ENCODE assay signal across 1 cellular context in the genomic region with DNA sequence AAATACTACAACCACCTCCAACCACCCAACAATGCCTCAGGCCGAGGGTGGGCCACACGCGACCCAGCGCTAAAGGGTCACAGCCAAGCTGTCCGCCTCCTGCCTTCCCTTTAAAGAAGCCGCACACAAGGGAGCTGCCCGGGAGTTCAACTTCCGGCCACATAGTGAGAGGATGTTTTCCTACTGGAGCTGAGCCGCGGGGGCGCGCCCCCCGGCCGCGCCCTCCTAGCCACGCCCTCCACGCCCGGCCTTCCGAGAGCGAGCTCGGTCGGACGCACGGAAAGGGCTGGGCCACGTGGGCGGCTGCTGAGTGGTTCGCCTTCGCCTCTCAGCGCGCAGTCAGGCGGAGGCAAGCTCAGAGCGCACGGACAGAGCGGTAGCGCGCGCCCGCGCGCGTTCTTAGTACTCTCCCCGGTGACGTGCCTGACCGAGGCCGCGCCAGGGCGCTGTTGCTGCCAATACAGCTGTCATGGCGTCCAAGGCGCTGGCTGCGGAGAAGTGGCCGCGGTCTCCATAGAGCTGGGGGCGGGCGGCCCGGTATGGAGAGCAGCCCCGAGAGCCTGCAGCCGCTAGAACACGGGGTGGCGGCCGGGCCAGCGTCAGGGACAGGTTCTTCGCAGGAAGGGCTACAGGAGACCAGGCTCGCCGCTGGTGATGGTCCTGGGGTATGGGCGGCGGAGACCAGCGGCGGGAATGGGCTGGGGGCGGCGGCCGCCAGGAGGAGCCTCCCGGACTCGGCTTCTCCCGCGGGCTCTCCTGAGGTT.
TF ChIP-seq lines count a peak whose summit lies in the region.

A gene with protein sequence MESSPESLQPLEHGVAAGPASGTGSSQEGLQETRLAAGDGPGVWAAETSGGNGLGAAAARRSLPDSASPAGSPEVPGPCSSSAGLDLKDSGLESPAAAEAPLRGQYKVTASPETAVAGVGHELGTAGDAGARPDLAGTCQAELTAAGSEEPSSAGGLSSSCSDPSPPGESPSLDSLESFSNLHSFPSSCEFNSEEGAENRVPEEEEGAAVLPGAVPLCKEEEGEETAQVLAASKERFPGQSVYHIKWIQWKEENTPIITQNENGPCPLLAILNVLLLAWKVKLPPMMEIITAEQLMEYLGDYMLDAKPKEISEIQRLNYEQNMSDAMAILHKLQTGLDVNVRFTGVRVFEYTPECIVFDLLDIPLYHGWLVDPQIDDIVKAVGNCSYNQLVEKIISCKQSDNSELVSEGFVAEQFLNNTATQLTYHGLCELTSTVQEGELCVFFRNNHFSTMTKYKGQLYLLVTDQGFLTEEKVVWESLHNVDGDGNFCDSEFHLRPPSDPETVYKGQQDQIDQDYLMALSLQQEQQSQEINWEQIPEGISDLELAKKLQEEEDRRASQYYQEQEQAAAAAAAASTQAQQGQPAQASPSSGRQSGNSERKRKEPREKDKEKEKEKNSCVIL (plus strand): TSS at position 446 of the 764 bp plus-strand sequence. CDS start 94 bp downstream, at position 540.

TF ChIP-seq in HepG2, 621 proteins besides CTCF, POLR2A, EP300 and RAD21 (continued from another document and continues in another):
- TF ChIP-seq, protein P1, sequence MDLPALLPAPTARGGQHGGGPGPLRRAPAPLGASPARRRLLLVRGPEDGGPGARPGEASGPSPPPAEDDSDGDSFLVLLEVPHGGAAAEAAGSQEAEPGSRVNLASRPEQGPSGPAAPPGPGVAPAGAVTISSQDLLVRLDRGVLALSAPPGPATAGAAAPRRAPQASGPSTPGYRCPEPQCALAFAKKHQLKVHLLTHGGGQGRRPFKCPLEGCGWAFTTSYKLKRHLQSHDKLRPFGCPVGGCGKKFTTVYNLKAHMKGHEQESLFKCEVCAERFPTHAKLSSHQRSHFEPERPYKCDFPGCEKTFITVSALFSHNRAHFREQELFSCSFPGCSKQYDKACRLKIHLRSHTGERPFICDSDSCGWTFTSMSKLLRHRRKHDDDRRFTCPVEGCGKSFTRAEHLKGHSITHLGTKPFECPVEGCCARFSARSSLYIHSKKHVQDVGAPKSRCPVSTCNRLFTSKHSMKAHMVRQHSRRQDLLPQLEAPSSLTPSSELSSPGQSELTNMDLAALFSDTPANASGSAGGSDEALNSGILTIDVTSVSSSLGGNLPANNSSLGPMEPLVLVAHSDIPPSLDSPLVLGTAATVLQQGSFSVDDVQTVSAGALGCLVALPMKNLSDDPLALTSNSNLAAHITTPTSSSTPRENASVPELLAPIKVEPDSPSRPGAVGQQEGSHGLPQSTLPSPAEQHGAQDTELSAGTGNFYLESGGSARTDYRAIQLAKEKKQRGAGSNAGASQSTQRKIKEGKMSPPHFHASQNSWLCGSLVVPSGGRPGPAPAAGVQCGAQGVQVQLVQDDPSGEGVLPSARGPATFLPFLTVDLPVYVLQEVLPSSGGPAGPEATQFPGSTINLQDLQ (CRISPR knock-in tag; IDR thresholded peaks at IDR 0.05), result no peak; the same call in 1 of the 2 replicates
- TF ChIP-seq SAFB2 (CRISPR knock-in tag; IDR thresholded peaks at IDR 0.05; ENCODE audit: borderline replicate concordance, low read depth) (no peak; the same call in 1 of the 2 replicates), RFX3 (CRISPR knock-in tag; IDR thresholded peaks at IDR 0.05) (no peak), PCBP1 (IDR thresholded peaks at IDR 0.05; ENCODE audit: borderline replicate concordance, low read depth, low read length) (no peak), REXO4 (CRISPR knock-in tag; IDR thresholded peaks at IDR 0.05; ENCODE audit: borderline replicate concordance) (no peak), ATF7-NPFF (CRISPR knock-in tag; IDR thresholded peaks at IDR 0.05; ENCODE audit: low read depth) (peak; percentile 63; the same call in 1 of the 2 replicates), SNRNP70 (IDR thresholded peaks at IDR 0.05; ENCODE audit: low read depth, low read length) (no peak), ZNF484 (CRISPR knock-in tag; IDR thresholded peaks at IDR 0.05; ENCODE audit: borderline replicate concordance, low read depth) (no peak), ARNT2 (CRISPR knock-in tag; IDR thresholded peaks at IDR 0.05; ENCODE audit: low read depth) (peak; percentile 79; the same call in 1 of the 2 replicates), CC2D1A (CRISPR knock-in tag; IDR thresholded peaks at IDR 0.05) (no peak), AKAP8 (CRISPR knock-in tag; IDR thresholded peaks at IDR 0.05) (peak; percentile 41; the same call in 1 of the 2 replicates), ZSCAN29 (CRISPR knock-in tag; conservative IDR thresholded peaks at IDR 0.05) (no peak), LCORL (IDR thresholded peaks at IDR 0.05) (no peak), LCORL (CRISPR knock-in tag; IDR thresholded peaks at IDR 0.05) (peak; percentile 71), ZSCAN25 (CRISPR knock-in tag; IDR thresholded peaks at IDR 0.05) (no peak; the same call in 1 of the 2 replicates), FOXP1 (IDR thresholded peaks at IDR 0.05) (no peak), FOXP1 (CRISPR knock-in tag; IDR thresholded peaks at IDR 0.05) (no peak), TGIF2 (CRISPR knock-in tag; IDR thresholded peaks at IDR 0.05) (no peak), GTF2F1 (IDR thresholded peaks at IDR 0.05; ENCODE audit: low read length) (no peak), ZNF24 (IDR thresholded peaks at IDR 0.05) (no peak), SP140L (CRISPR knock-in tag; IDR thresholded peaks at IDR 0.05; ENCODE audit: borderline replicate concordance) (no peak), HOXA3 (CRISPR knock-in tag; IDR thresholded peaks at IDR 0.05) (peak; percentile 88), GATA4 (IDR thresholded peaks at IDR 0.05; ENCODE audit: borderline replicate concordance, low read depth) (no peak)
- TF ChIP-seq, protein P2, sequence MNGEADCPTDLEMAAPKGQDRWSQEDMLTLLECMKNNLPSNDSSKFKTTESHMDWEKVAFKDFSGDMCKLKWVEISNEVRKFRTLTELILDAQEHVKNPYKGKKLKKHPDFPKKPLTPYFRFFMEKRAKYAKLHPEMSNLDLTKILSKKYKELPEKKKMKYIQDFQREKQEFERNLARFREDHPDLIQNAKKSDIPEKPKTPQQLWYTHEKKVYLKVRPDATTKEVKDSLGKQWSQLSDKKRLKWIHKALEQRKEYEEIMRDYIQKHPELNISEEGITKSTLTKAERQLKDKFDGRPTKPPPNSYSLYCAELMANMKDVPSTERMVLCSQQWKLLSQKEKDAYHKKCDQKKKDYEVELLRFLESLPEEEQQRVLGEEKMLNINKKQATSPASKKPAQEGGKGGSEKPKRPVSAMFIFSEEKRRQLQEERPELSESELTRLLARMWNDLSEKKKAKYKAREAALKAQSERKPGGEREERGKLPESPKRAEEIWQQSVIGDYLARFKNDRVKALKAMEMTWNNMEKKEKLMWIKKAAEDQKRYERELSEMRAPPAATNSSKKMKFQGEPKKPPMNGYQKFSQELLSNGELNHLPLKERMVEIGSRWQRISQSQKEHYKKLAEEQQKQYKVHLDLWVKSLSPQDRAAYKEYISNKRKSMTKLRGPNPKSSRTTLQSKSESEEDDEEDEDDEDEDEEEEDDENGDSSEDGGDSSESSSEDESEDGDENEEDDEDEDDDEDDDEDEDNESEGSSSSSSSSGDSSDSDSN (CRISPR knock-in tag; IDR thresholded peaks at IDR 0.05), result peak; percentile 99
- TF ChIP-seq, protein P3, sequence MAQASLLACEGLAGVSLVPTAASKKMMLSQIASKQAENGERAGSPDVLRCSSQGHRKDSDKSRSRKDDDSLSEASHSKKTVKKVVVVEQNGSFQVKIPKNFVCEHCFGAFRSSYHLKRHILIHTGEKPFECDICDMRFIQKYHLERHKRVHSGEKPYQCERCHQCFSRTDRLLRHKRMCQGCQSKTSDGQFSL (CRISPR knock-in tag; IDR thresholded peaks at IDR 0.05), result no peak
- TF ChIP-seq, protein P4, sequence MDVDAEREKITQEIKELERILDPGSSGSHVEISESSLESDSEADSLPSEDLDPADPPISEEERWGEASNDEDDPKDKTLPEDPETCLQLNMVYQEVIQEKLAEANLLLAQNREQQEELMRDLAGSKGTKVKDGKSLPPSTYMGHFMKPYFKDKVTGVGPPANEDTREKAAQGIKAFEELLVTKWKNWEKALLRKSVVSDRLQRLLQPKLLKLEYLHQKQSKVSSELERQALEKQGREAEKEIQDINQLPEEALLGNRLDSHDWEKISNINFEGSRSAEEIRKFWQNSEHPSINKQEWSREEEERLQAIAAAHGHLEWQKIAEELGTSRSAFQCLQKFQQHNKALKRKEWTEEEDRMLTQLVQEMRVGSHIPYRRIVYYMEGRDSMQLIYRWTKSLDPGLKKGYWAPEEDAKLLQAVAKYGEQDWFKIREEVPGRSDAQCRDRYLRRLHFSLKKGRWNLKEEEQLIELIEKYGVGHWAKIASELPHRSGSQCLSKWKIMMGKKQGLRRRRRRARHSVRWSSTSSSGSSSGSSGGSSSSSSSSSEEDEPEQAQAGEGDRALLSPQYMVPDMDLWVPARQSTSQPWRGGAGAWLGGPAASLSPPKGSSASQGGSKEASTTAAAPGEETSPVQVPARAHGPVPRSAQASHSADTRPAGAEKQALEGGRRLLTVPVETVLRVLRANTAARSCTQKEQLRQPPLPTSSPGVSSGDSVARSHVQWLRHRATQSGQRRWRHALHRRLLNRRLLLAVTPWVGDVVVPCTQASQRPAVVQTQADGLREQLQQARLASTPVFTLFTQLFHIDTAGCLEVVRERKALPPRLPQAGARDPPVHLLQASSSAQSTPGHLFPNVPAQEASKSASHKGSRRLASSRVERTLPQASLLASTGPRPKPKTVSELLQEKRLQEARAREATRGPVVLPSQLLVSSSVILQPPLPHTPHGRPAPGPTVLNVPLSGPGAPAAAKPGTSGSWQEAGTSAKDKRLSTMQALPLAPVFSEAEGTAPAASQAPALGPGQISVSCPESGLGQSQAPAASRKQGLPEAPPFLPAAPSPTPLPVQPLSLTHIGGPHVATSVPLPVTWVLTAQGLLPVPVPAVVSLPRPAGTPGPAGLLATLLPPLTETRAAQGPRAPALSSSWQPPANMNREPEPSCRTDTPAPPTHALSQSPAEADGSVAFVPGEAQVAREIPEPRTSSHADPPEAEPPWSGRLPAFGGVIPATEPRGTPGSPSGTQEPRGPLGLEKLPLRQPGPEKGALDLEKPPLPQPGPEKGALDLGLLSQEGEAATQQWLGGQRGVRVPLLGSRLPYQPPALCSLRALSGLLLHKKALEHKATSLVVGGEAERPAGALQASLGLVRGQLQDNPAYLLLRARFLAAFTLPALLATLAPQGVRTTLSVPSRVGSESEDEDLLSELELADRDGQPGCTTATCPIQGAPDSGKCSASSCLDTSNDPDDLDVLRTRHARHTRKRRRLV (CRISPR knock-in tag; IDR thresholded peaks at IDR 0.05), result no peak
- TF ChIP-seq, protein P5, sequence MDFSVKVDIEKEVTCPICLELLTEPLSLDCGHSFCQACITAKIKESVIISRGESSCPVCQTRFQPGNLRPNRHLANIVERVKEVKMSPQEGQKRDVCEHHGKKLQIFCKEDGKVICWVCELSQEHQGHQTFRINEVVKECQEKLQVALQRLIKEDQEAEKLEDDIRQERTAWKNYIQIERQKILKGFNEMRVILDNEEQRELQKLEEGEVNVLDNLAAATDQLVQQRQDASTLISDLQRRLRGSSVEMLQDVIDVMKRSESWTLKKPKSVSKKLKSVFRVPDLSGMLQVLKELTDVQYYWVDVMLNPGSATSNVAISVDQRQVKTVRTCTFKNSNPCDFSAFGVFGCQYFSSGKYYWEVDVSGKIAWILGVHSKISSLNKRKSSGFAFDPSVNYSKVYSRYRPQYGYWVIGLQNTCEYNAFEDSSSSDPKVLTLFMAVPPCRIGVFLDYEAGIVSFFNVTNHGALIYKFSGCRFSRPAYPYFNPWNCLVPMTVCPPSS (IDR thresholded peaks at IDR 0.05), result no peak
- TF ChIP-seq, protein P6, sequence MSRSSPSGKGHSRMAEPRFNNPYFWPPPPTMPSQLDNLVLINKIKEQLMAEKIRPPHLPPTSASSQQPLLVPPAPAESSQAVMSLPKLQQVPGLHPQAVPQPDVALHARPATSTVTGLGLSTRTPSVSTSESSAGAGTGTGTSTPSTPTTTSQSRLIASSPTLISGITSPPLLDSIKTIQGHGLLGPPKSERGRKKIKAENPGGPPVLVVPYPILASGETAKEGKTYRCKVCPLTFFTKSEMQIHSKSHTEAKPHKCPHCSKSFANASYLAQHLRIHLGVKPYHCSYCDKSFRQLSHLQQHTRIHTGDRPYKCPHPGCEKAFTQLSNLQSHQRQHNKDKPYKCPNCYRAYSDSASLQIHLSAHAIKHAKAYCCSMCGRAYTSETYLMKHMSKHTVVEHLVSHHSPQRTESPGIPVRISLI (CRISPR knock-in tag; IDR thresholded peaks at IDR 0.05; ENCODE audit: borderline replicate concordance), result no peak
- TF ChIP-seq, protein P7, sequence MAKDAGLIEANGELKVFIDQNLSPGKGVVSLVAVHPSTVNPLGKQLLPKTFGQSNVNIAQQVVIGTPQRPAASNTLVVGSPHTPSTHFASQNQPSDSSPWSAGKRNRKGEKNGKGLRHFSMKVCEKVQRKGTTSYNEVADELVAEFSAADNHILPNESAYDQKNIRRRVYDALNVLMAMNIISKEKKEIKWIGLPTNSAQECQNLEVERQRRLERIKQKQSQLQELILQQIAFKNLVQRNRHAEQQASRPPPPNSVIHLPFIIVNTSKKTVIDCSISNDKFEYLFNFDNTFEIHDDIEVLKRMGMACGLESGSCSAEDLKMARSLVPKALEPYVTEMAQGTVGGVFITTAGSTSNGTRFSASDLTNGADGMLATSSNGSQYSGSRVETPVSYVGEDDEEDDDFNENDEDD (CRISPR knock-in tag; IDR thresholded peaks at IDR 0.05; ENCODE audit: borderline replicate concordance), result peak; percentile 71; the same call in 1 of the 2 replicates
- TF ChIP-seq, protein P8, sequence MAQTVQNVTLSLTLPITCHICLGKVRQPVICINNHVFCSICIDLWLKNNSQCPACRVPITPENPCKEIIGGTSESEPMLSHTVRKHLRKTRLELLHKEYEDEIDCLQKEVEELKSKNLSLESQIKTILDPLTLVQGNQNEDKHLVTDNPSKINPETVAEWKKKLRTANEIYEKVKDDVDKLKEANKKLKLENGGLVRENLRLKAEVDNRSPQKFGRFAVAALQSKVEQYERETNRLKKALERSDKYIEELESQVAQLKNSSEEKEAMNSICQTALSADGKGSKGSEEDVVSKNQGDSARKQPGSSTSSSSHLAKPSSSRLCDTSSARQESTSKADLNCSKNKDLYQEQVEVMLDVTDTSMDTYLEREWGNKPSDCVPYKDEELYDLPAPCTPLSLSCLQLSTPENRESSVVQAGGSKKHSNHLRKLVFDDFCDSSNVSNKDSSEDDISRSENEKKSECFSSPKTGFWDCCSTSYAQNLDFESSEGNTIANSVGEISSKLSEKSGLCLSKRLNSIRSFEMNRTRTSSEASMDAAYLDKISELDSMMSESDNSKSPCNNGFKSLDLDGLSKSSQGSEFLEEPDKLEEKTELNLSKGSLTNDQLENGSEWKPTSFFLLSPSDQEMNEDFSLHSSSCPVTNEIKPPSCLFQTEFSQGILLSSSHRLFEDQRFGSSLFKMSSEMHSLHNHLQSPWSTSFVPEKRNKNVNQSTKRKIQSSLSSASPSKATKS (CRISPR knock-in tag; IDR thresholded peaks at IDR 0.05), result no peak
